Comparison of ENCODE assay signal across 18 cellular contexts in the genomic region with DNA sequence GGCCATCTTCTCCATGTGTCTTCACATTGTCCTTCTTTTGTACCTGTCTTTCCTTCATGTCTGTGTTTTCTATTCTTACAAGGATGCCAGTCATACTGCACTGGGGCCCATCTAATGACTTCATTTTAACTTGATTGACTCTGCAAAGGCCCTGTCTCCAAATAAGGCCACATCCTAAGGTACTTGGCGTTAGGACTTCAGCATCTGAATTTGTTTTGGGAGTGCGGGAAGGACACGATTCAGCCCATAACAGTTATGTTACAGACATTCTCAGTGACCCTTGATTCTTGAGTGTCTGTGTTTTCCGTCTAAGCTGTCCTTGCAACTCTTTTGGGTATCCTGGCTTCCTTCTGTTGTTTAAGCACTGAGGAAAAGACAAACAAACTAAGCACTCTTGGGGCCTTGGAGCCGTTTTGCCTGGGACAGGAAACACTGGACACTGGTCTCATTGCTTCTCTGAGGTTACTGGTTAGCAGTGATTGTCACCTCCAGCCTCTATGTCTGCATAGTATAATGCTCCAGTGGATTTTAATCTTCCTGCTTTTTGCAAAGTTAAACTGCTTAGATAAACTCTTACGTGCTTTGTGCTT.
"Had no signal": no experiment of that assay in that cellular context is flagged by ENCODE, and none has a peak within 500 bp of the region (broad histone marks: within the 10 kb centered on the region; RNA-seq: fewer than 3 reads in every experiment).

No MANE protein-coding gene starts in this region.

- H3K36me3 ChIP-seq: prostate gland had no signal

- H3K27ac ChIP-seq: prostate gland, right atrium auricular region, suprapubic skin, tibial artery had no signal

- DNase-seq: caudate nucleus; cerebellar nuclear complex; cortex of kidney; effector memory CD8-positive, alpha-beta T cell; nucleus accumbens; stimulated activated CD4-positive, alpha-beta T cell treated with anti-CD3 and anti-CD28 coated beads, Interleukin-12 subunit alpha, Interleukin-12 subunit beta, amount 100 ng/mL, for 4 hours; stimulated activated CD4-positive, alpha-beta T cell treated with anti-CD3 and anti-CD28 coated beads, Interleukin-1b, Interleukin-23, amount 100 ng/mL, for 48 hours; stimulated activated CD4-positive, alpha-beta T cell treated with anti-CD3 and anti-CD28 coated beads, Interleukin-4, amount 100 ng/mL, for 1 hour; stimulated activated CD8-positive, alpha-beta memory T cell treated with anti-CD3 and anti-CD28 coated beads, Interleukin-4, amount 100 ng/mL, for 48 hours; stimulated activated naive CD4-positive, alpha-beta T cell; stimulated activated naive CD8-positive, alpha-beta T cell treated with anti-CD3 and anti-CD28 coated beads, Interleukin-15, amount 100 ng/mL, for 72 hours; tibial artery had no signal

- H3K9me3 Mint-ChIP-seq: effector memory CD8-positive, alpha-beta T cell; natural killer cell treated with Interleukin-12 subunit alpha and Interleukin-12 subunit beta and Interleukin-15 and Interleukin-18, amount 100 ng/mL, for 72 hours; stimulated activated naive CD8-positive, alpha-beta T cell treated with anti-CD3 and anti-CD28 coated beads, Interleukin-15, amount 100 ng/mL, for 72 hours had no signal

- H3K4me1 ChIP-seq: prostate gland, right atrium auricular region, suprapubic skin had no signal

- H3K27me3 Mint-ChIP-seq: effector memory CD8-positive, alpha-beta T cell; natural killer cell treated with Interleukin-12 subunit alpha and Interleukin-12 subunit beta and Interleukin-15 and Interleukin-18, amount 100 ng/mL, for 72 hours; stimulated activated naive CD8-positive, alpha-beta T cell treated with anti-CD3 and anti-CD28 coated beads, Interleukin-15, amount 100 ng/mL, for 72 hours had no signal

- ATAC-seq: effector memory CD8-positive, alpha-beta T cell; natural killer cell treated with Interleukin-12 subunit alpha and Interleukin-12 subunit beta and Interleukin-15 and Interleukin-18, amount 100 ng/mL, for 72 hours; sciatic nerve; stimulated activated naive CD8-positive, alpha-beta T cell treated with anti-CD3 and anti-CD28 coated beads, Interleukin-15, amount 100 ng/mL, for 72 hours had no signal

- H3K27me3 ChIP-seq: right atrium auricular region, suprapubic skin, tibial artery had no signal

- H3K27ac Mint-ChIP-seq: effector memory CD8-positive, alpha-beta T cell; natural killer cell treated with Interleukin-12 subunit alpha and Interleukin-12 subunit beta and Interleukin-15 and Interleukin-18, amount 100 ng/mL, for 72 hours; stimulated activated naive CD8-positive, alpha-beta T cell treated with anti-CD3 and anti-CD28 coated beads, Interleukin-15, amount 100 ng/mL, for 72 hours had no signal

- H3K4me3 Mint-ChIP-seq: effector memory CD8-positive, alpha-beta T cell; natural killer cell treated with Interleukin-12 subunit alpha and Interleukin-12 subunit beta and Interleukin-15 and Interleukin-18, amount 100 ng/mL, for 72 hours; stimulated activated naive CD8-positive, alpha-beta T cell treated with anti-CD3 and anti-CD28 coated beads, Interleukin-15, amount 100 ng/mL, for 72 hours had no signal

- H3K4me3 ChIP-seq: prostate gland, right atrium auricular region, smooth muscle cell, suprapubic skin, tibial artery had no signal

- H3K4me2 ChIP-seq: smooth muscle cell had no signal

- H3K9me3 ChIP-seq: prostate gland, right atrium auricular region, suprapubic skin, tibial artery had no signal

- H3K4me1 Mint-ChIP-seq: stimulated activated naive CD8-positive, alpha-beta T cell treated with anti-CD3 and anti-CD28 coated beads, Interleukin-15, amount 100 ng/mL, for 72 hours had no signal
